ENCODE assay signal across 20 cellular contexts in genomic region chr4:159370316-159370715, GRCh38.
"Had no signal": no experiment of that assay in that cellular context is flagged by ENCODE, and none has a peak within 500 bp of the region (broad histone marks: within the 10 kb centered on the region; RNA-seq: fewer than 3 reads in every experiment).

No MANE protein-coding gene starts in this region.

- DNase-seq: colonic mucosa; effector memory CD4-positive, alpha-beta T cell; lower lobe of right lung; mucosa of descending colon; naive B cell; sigmoid colon; stimulated activated CD4-positive, alpha-beta T cell treated with anti-CD3 and anti-CD28 coated beads, Interleukin-2, amount 100 ng/mL, for 24 hours; stimulated activated CD4-positive, alpha-beta T cell treated with anti-CD3 and anti-CD28 coated beads, Interleukin-4, amount 100 ng/mL, for 24 hours; stimulated activated naive CD4-positive, alpha-beta T cell treated with Interleukin-2 at 50 U/mL for 16 hours; stomach; thyroid gland; trophoblast cell had no signal

- FAIRE-seq: frontal cortex, keratinocyte had no signal

- H3K27ac ChIP-seq: colonic mucosa, lower lobe of right lung, prostate gland, right atrium auricular region, sigmoid colon, stomach, thyroid gland, vagina had no signal

- H3K4me3 ChIP-seq: colonic mucosa, lower lobe of right lung, mucosa of descending colon, prostate gland, right atrium auricular region, sigmoid colon, stomach, thyroid gland, vagina had no signal

- H3K4me1 ChIP-seq: colonic mucosa, lower lobe of right lung, prostate gland, sigmoid colon, stomach, vagina had no signal

- H3K27me3 ChIP-seq: colonic mucosa, right atrium auricular region, sigmoid colon, thyroid gland, vagina had no signal

- ATAC-seq: left lobe of liver; lower lobe of right lung; mucosa of descending colon; natural killer cell treated with Interleukin-12 subunit alpha and Interleukin-12 subunit beta and Interleukin-15 and Interleukin-18, amount 100 ng/mL, for 72 hours; stimulated activated effector memory CD8-positive, alpha-beta T cell treated with anti-CD3 and anti-CD28 coated beads, Interleukin-12 subunit alpha, Interleukin-12 subunit beta, amount 100 ng/mL, for 72 hours had no signal

- H3K36me3 ChIP-seq: colonic mucosa, lower lobe of right lung, prostate gland, right atrium auricular region, sigmoid colon, stomach, thyroid gland, vagina had no signal

- H3K9me3 ChIP-seq: colonic mucosa, lower lobe of right lung, mucosa of descending colon, prostate gland, right atrium auricular region, sigmoid colon, thyroid gland, vagina had no signal
